Comparison of ENCODE assay signal across 8 cellular contexts in genomic region chr15:37101634-37102314, GRCh38. TPM values are rescaled to one million over a fixed set of nuclear protein-coding genes. Genes with fewer than 3 reads are reported as not detected.
DNase-seq lines count a peak whose midpoint lies in the region; ATAC-seq and TF ChIP-seq lines count a peak whose summit lies in the region.

No MANE protein-coding gene starts in this region.

- intact Hi-C loops in lower lobe of right lung (cut with DNase I): loop anchor here (10.0 kb wide), 1 partner anchor 217 kb away; no protein-coding TSS in a partner anchor
- intact Hi-C loops in tibial artery (cut with DNase I; ENCODE audit: low total_unique reads): loop anchor here (5.0 to 10.0 kb wide), 2 partner anchors 217 to 1569 kb away; no protein-coding TSS in a partner anchor

- ATAC-seq in GM21390 (IDR thresholded peaks at IDR 0.05; ENCODE audit: unreplicated experiment): peak; percentile 38
- ATAC-seq in lower lobe of right lung: peak; percentile 77 to 79
- ATAC-seq in GM21717 (IDR thresholded peaks at IDR 0.05; ENCODE audit: unreplicated experiment): no peak

- peak; percentile 87 for DNase-seq in EL
- peak; percentile 81 for DNase-seq in HuH-7.5 (ENCODE audit: low spot score)
- peak; percentile 89 for DNase-seq in SK-N-DZ (ENCODE audit: low spot score)
- DNase-seq in dermis microvascular lymphatic vessel endothelial cell (ENCODE audit: low read depth in 2 of 2): peak; percentile 48 to 81
- DNase-seq in lower lobe of right lung: peak; percentile 74
- peak; percentile 71 to 87 for DNase-seq in tibial artery

- peak overlapping the region; percentile 91 for H3K27ac ChIP-seq in lower lobe of right lung
- H3K27ac ChIP-seq in tibial artery: peak overlapping the region; percentile 91 to 95

- H3K4me3 ChIP-seq in lower lobe of right lung (peak overlapping the region; percentile 56), tibial artery (peak overlapping the region; percentile 85 to 90)

- no peaks in the 10 kb centered on the region for H3K36me3 ChIP-seq in lower lobe of right lung
- H3K36me3 ChIP-seq in tibial artery: no peaks in the 10 kb centered on the region

- H3K27me3 ChIP-seq in lower lobe of right lung (ENCODE audit: low read depth) (peaks cover 46% of the 10 kb centered on the region), tibial artery (no peaks in the 10 kb centered on the region)

- no peaks in the 10 kb centered on the region for H3K9me3 ChIP-seq in lower lobe of right lung
- no peaks in the 10 kb centered on the region for H3K9me3 ChIP-seq in tibial artery

- no peak for TF ChIP-seq CTCF in lower lobe of right lung (IDR thresholded peaks at IDR 0.05)
- TF ChIP-seq CTCF in tibial artery (IDR thresholded peaks at IDR 0.05): peak in 1 of 2 experiments; percentile 12

- H3K4me1 ChIP-seq in lower lobe of right lung (peaks cover 4% of the 10 kb centered on the region), tibial artery (peaks cover 0 to 13% (median 0%) of the 10 kb centered on the region in 4 donors)

RNA-seq across cellular contexts. Expression of gene MEIS2, which starts 1.4 kb away (rescaled TPM):
- 133 and 168 TPM in 2 replicates for polyA plus RNA-seq in SK-N-DZ (2014; cell fraction: cytosol; rRNA removed)
- 136 and 171 TPM in 2 replicates for polyA plus RNA-seq in SK-N-DZ (2014; cell fraction: nucleus; rRNA removed)
- total RNA-seq in dermis microvascular lymphatic vessel endothelial cell (6.3 and 15.0 TPM in 2 replicates), lower lobe of right lung (20.7 TPM)
